Comparison of ENCODE assay signal across 15 cellular contexts in genomic region chr6:110890288-110890687, GRCh38. TPM values are rescaled to one million over a fixed set of nuclear protein-coding genes. Genes with fewer than 3 reads are reported as not detected.
DNase-seq lines count a peak whose midpoint lies in the region; ATAC-seq and TF ChIP-seq lines count a peak whose summit lies in the region.
"Had no signal": no experiment of that assay in that cellular context is flagged by ENCODE, and none has a peak within 500 bp of the region (broad histone marks: within the 10 kb centered on the region; RNA-seq: fewer than 3 reads in every experiment).

No MANE protein-coding gene starts in this region.

- H3K4me3 Mint-ChIP-seq in activated CD4-positive, alpha-beta T cell treated with anti-CD3 and anti-CD28 coated beads for 36 hours, result no peak overlapping the region
- H3K4me3 Mint-ChIP-seq in stimulated activated naive CD8-positive, alpha-beta T cell treated with anti-CD3 and anti-CD28 coated beads, Interleukin-15, amount 100 ng/mL, for 72 hours, result no peak overlapping the region
- no peak overlapping the region for H3K4me3 Mint-ChIP-seq in activated naive CD8-positive, alpha-beta T cell treated with anti-CD3 and anti-CD28 coated beads, Interleukin-2, amount 50 U/mL, for 24 hours
- no peak overlapping the region for H3K4me3 Mint-ChIP-seq in stimulated activated effector memory CD8-positive, alpha-beta T cell treated with anti-CD3 and anti-CD28 coated beads, Interleukin-12 subunit alpha, Interleukin-12 subunit beta, amount 100 ng/mL, for 72 hours
- H3K4me3 Mint-ChIP-seq in WTC11, result no peak overlapping the region
- H3K4me3 Mint-ChIP-seq: CD4-positive, alpha-beta T cell; H9 had no signal

- no peak for DNase-seq in activated CD4-positive, alpha-beta T cell treated with anti-CD3 and anti-CD28 coated beads for 36 hours
- no peak for DNase-seq in activated CD4-positive, alpha-beta T cell treated with anti-CD3 and anti-CD28 coated beads for 48 hours
- no peak for DNase-seq in stimulated activated naive CD8-positive, alpha-beta T cell treated with anti-CD3 and anti-CD28 coated beads, Interleukin-15, amount 100 ng/mL, for 72 hours
- no peak for DNase-seq in stimulated activated naive CD8-positive, alpha-beta T cell treated with anti-CD3 and anti-CD28 coated beads, Interleukin-15, Interleukin-2, amounts not matched to agents 100 U/mL and 50 U/mL, for 24 hours
- DNase-seq in activated naive CD8-positive, alpha-beta T cell treated with anti-CD3 and anti-CD28 coated beads, Interleukin-2, amount 50 U/mL, for 24 hours, result no peak
- no peak for DNase-seq in stimulated activated effector memory CD8-positive, alpha-beta T cell treated with anti-CD3 and anti-CD28 coated beads, Interleukin-12 subunit alpha, Interleukin-12 subunit beta, amount 100 ng/mL, for 72 hours (ENCODE audit: low spot score in 2 of 2)
- DNase-seq in left lobe of liver (ENCODE audit: low spot score) (no peak), WTC11 (ENCODE audit: low spot score) (no peak)
- DNase-seq: 8988T; AML-193; Calu3; CD4-positive, alpha-beta T cell; DMS 273 treated with DMSO at 0.1 percent for 48 hours; GOT3; H9 had no signal

- CTCF ChIA-PET in activated CD4-positive, alpha-beta T cell treated with anti-CD3 and anti-CD28 coated beads for 36 hours (lab: Charles Lee), result interaction anchor here (1.6 to 1.8 kb wide), 3 partner anchors 7 to 208 kb away, joined by 3 to 7 read pairs (median 5); no protein-coding TSS in a partner anchor
- CTCF ChIA-PET in WTC11 (lab: Charles Lee), result no interaction called here

- no peaks in the 10 kb centered on the region for H3K27me3 Mint-ChIP-seq in activated CD4-positive, alpha-beta T cell treated with anti-CD3 and anti-CD28 coated beads for 36 hours
- no peaks in the 10 kb centered on the region for H3K27me3 Mint-ChIP-seq in stimulated activated naive CD8-positive, alpha-beta T cell treated with anti-CD3 and anti-CD28 coated beads, Interleukin-15, amount 100 ng/mL, for 72 hours
- H3K27me3 Mint-ChIP-seq in activated naive CD8-positive, alpha-beta T cell treated with anti-CD3 and anti-CD28 coated beads, Interleukin-2, amount 50 U/mL, for 24 hours, result no peaks in the 10 kb centered on the region
- no peaks in the 10 kb centered on the region for H3K27me3 Mint-ChIP-seq in WTC11 (ENCODE audit: low read depth)
- H3K27me3 Mint-ChIP-seq: CD4-positive, alpha-beta T cell had no signal

- POLR2A ChIA-PET in activated CD4-positive, alpha-beta T cell treated with anti-CD3 and anti-CD28 coated beads for 36 hours (lab: Charles Lee), result interaction anchor here (0.6 to 1.6 kb wide), 6 partner anchors 8 to 980 kb away, joined by 3 to 5 read pairs (median 4); partner anchors contain the start of genes AMD1 and GTF3C6
- POLR2A ChIA-PET in WTC11 (lab: Charles Lee), result interaction anchor here (0.6 kb wide), 1 partner anchor 282 kb away, joined by 3 read pairs; no protein-coding TSS in a partner anchor

- intact Hi-C loops in activated CD4-positive, alpha-beta T cell treated with anti-CD3 and anti-CD28 coated beads for 36 hours (cut with DNase I, micrococcal nuclease), result no loop called here

- ATAC-seq in activated CD4-positive, alpha-beta T cell treated with anti-CD3 and anti-CD28 coated beads for 36 hours, result peak; percentile 42
- ATAC-seq in stimulated activated naive CD8-positive, alpha-beta T cell treated with anti-CD3 and anti-CD28 coated beads, Interleukin-15, amount 100 ng/mL, for 72 hours, result peak; percentile 68
- ATAC-seq in stimulated activated naive CD8-positive, alpha-beta T cell treated with anti-CD3 and anti-CD28 coated beads, Interleukin-15, Interleukin-2, amounts not matched to agents 100 U/mL and 50 U/mL, for 24 hours, result no peak
- peak; percentile 40 for ATAC-seq in activated naive CD8-positive, alpha-beta T cell treated with anti-CD3 and anti-CD28 coated beads, Interleukin-2, amount 50 U/mL, for 24 hours
- peak; percentile 65 for ATAC-seq in stimulated activated effector memory CD8-positive, alpha-beta T cell treated with anti-CD3 and anti-CD28 coated beads, Interleukin-12 subunit alpha, Interleukin-12 subunit beta, amount 100 ng/mL, for 72 hours
- ATAC-seq in left lobe of liver, result no peak
- no peak for ATAC-seq in WTC11

- no peaks in the 10 kb centered on the region for H3K9me3 Mint-ChIP-seq in activated CD4-positive, alpha-beta T cell treated with anti-CD3 and anti-CD28 coated beads for 36 hours (ENCODE audit: low read depth)
- H3K9me3 Mint-ChIP-seq in stimulated activated naive CD8-positive, alpha-beta T cell treated with anti-CD3 and anti-CD28 coated beads, Interleukin-15, amount 100 ng/mL, for 72 hours, result no peaks in the 10 kb centered on the region
- no peaks in the 10 kb centered on the region for H3K9me3 Mint-ChIP-seq in activated naive CD8-positive, alpha-beta T cell treated with anti-CD3 and anti-CD28 coated beads, Interleukin-2, amount 50 U/mL, for 24 hours
- no peaks in the 10 kb centered on the region for H3K9me3 Mint-ChIP-seq in stimulated activated effector memory CD8-positive, alpha-beta T cell treated with anti-CD3 and anti-CD28 coated beads, Interleukin-12 subunit alpha, Interleukin-12 subunit beta, amount 100 ng/mL, for 72 hours
- H3K9me3 Mint-ChIP-seq in WTC11, result no peaks in the 10 kb centered on the region
- H3K9me3 Mint-ChIP-seq: CD4-positive, alpha-beta T cell; H9 had no signal

- no peak overlapping the region for H3K27ac Mint-ChIP-seq in activated CD4-positive, alpha-beta T cell treated with anti-CD3 and anti-CD28 coated beads for 36 hours
- no peak overlapping the region for H3K27ac Mint-ChIP-seq in stimulated activated naive CD8-positive, alpha-beta T cell treated with anti-CD3 and anti-CD28 coated beads, Interleukin-15, amount 100 ng/mL, for 72 hours
- H3K27ac Mint-ChIP-seq in activated naive CD8-positive, alpha-beta T cell treated with anti-CD3 and anti-CD28 coated beads, Interleukin-2, amount 50 U/mL, for 24 hours, result no peak overlapping the region
- H3K27ac Mint-ChIP-seq in stimulated activated effector memory CD8-positive, alpha-beta T cell treated with anti-CD3 and anti-CD28 coated beads, Interleukin-12 subunit alpha, Interleukin-12 subunit beta, amount 100 ng/mL, for 72 hours, result no peak overlapping the region
- no peak overlapping the region for H3K27ac Mint-ChIP-seq in WTC11
- H3K27ac Mint-ChIP-seq: CD4-positive, alpha-beta T cell; H9 had no signal

- TF ChIP-seq CTCF in WTC11 (IDR thresholded peaks at IDR 0.05), result no peak

- H3K36me3 Mint-ChIP-seq in activated CD4-positive, alpha-beta T cell treated with anti-CD3 and anti-CD28 coated beads for 36 hours (ENCODE audit: low read depth), result peaks cover 52% of the 10 kb centered on the region
- H3K36me3 Mint-ChIP-seq in activated naive CD8-positive, alpha-beta T cell treated with anti-CD3 and anti-CD28 coated beads, Interleukin-2, amount 50 U/mL, for 24 hours (ENCODE audit: low read depth), result peaks cover 64% of the 10 kb centered on the region
- H3K36me3 Mint-ChIP-seq in stimulated activated effector memory CD8-positive, alpha-beta T cell treated with anti-CD3 and anti-CD28 coated beads, Interleukin-12 subunit alpha, Interleukin-12 subunit beta, amount 100 ng/mL, for 72 hours, result peaks cover 71% of the 10 kb centered on the region
- H3K36me3 Mint-ChIP-seq in WTC11, result peaks cover 59% of the 10 kb centered on the region

- peaks cover 25% of the 10 kb centered on the region for H3K4me1 Mint-ChIP-seq in activated CD4-positive, alpha-beta T cell treated with anti-CD3 and anti-CD28 coated beads for 36 hours
- H3K4me1 Mint-ChIP-seq in stimulated activated naive CD8-positive, alpha-beta T cell treated with anti-CD3 and anti-CD28 coated beads, Interleukin-15, amount 100 ng/mL, for 72 hours, result peaks cover 29% of the 10 kb centered on the region
- H3K4me1 Mint-ChIP-seq in activated naive CD8-positive, alpha-beta T cell treated with anti-CD3 and anti-CD28 coated beads, Interleukin-2, amount 50 U/mL, for 24 hours, result peaks cover 31% of the 10 kb centered on the region
- H3K4me1 Mint-ChIP-seq in stimulated activated effector memory CD8-positive, alpha-beta T cell treated with anti-CD3 and anti-CD28 coated beads, Interleukin-12 subunit alpha, Interleukin-12 subunit beta, amount 100 ng/mL, for 72 hours, result peaks cover 18% of the 10 kb centered on the region
- peaks cover 23% of the 10 kb centered on the region for H3K4me1 Mint-ChIP-seq in WTC11

TF ChIP-seq in WTC11, 78 proteins besides CTCF, POLR2A, EP300 and RAD21:
- no peak for TF ChIP-seq ETV6 (CRISPR knock-in tag; IDR thresholded peaks at IDR 0.05)

RNA-seq across cellular contexts. Expression of gene AMD1, which starts 15.7 kb away (rescaled TPM):
- total RNA-seq in activated CD4-positive, alpha-beta T cell treated with anti-CD3 and anti-CD28 coated beads for 36 hours, result 100 to 1,000 TPM in 1 of 2 experiments, 10 to 100 TPM in 1; 90.5 to 127 TPM
- 14.3 TPM for total RNA-seq in left lobe of liver
- total RNA-seq in WTC11 (2021), result 90.2 to 122 TPM (median 90.7 TPM) in 3 replicates

Comparison
In these comparisons a context has a peak if more than half of its experiments do, and no peak if none do; other contexts are left out.
1. ATAC-seq: peak in activated CD4-positive, alpha-beta T cell treated with anti-CD3 and anti-CD28 coated beads for 36 hours (single experiment), stimulated activated naive CD8-positive, alpha-beta T cell treated with anti-CD3 and anti-CD28 coated beads, Interleukin-15, amount 100 ng/mL, for 72 hours (single experiment), activated naive CD8-positive, alpha-beta T cell treated with anti-CD3 and anti-CD28 coated beads, Interleukin-2, amount 50 U/mL, for 24 hours (single experiment) and stimulated activated effector memory CD8-positive, alpha-beta T cell treated with anti-CD3 and anti-CD28 coated beads, Interleukin-12 subunit alpha, Interleukin-12 subunit beta, amount 100 ng/mL, for 72 hours (single experiment); none in stimulated activated naive CD8-positive, alpha-beta T cell treated with anti-CD3 and anti-CD28 coated beads, Interleukin-15, Interleukin-2, amounts not matched to agents 100 U/mL and 50 U/mL, for 24 hours (single experiment), left lobe of liver (single experiment) and WTC11 (single experiment).